8 cellular contexts compared by ENCODE assay signal in the genomic region with DNA sequence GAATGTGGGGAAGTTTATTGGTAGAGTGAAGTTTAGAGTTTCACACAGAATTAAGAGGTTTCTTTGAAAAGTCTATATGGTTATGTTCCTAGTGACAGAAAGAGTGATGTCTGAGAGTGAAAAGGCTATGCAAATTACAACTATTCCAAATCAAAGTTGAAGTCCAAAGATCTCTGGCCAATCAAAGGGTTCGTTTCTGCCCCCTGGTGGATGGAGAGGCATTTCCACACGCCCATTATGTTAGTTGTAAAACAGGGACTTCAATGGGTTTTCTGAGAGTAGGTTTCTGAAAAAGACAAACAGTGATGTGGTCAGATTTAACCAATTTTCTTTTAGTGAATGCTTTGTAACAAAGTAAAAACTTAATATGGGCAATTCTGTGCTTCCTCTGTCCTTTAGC.
DNase-seq lines count a peak whose midpoint lies in the region; ATAC-seq and TF ChIP-seq lines count a peak whose summit lies in the region.

No MANE protein-coding gene starts in this region.

- H3K9me3 Mint-ChIP-seq in type B pancreatic cell = no peaks in the 10 kb centered on the region

- no peak overlapping the region for H3K27ac Mint-ChIP-seq in type B pancreatic cell

- peak; percentile 79 for TF ChIP-seq CTCF in type B pancreatic cell (conservative IDR thresholded peaks at IDR 0.05)

- DNase-seq in SKM-1 treated with dmso at 0.1 percent for 144 hours (lab: John Stamatoyannopoulos, UW; ENCODE audit: unreplicated experiment) = peak; percentile 0
- no peak for DNase-seq in SKM-1 (lab: John Stamatoyannopoulos, UW; ENCODE audit: unreplicated experiment)
- DNase-seq in NCI-H774 (lab: John Stamatoyannopoulos, UW) = peak; percentile 44
- peak; percentile 58 for DNase-seq in germinal center (ENCODE audit: low spot score)
- no peak for DNase-seq in type B pancreatic cell (ENCODE audit: extremely low spot score, unreplicated experiment)
- no peak for DNase-seq in activated CD4-positive, CD25-positive, alpha-beta regulatory T cell treated with anti-CD3 and anti-CD28 coated beads, Interleukin-2, amount 50 U/mL, for 72 hours
- DNase-seq in NCI-H524 treated with DMSO at 0.1 percent for 48 hours (lab: John Stamatoyannopoulos, UW) = no peak

- peaks cover 22% of the 10 kb centered on the region for H3K4me1 Mint-ChIP-seq in type B pancreatic cell (ENCODE audit: unreplicated experiment)

- no peaks in the 10 kb centered on the region for H3K36me3 Mint-ChIP-seq in type B pancreatic cell

- H3K4me3 Mint-ChIP-seq in type B pancreatic cell = no peak overlapping the region

- peak; percentile 62 for ATAC-seq in GM21786 (IDR thresholded peaks at IDR 0.05; ENCODE audit: unreplicated experiment)

- peaks cover 65% of the 10 kb centered on the region for H3K27me3 Mint-ChIP-seq in type B pancreatic cell

Comparison
In these comparisons a context has a peak if more than half of its experiments do, and no peak if none do; other contexts are left out.
1. DNase-seq: peak in SKM-1 treated with dmso at 0.1 percent for 144 hours (single experiment), NCI-H774 (single experiment) and germinal center (single experiment); none in SKM-1 (single experiment), type B pancreatic cell (single experiment), activated CD4-positive, CD25-positive, alpha-beta regulatory T cell treated with anti-CD3 and anti-CD28 coated beads, Interleukin-2, amount 50 U/mL, for 72 hours (single experiment) and NCI-H524 treated with DMSO at 0.1 percent for 48 hours (single experiment).